19 cellular contexts compared by ENCODE assay signal in genomic region chr9:104386020-104386419, GRCh38.
"Had no signal": no experiment of that assay in that cellular context is flagged by ENCODE, and none has a peak within 500 bp of the region (broad histone marks: within the 10 kb centered on the region; RNA-seq: fewer than 3 reads in every experiment).

No MANE protein-coding gene starts in this region.

- H3K27me3 ChIP-seq: colonic mucosa, thyroid gland had no signal

- H3K27ac Mint-ChIP-seq: activated CD8-positive, alpha-beta T cell treated with anti-CD3 and anti-CD28 coated beads for 36 hours; activated naive CD4-positive, alpha-beta T cell treated with anti-CD3 and anti-CD28 coated beads, Interleukin-2, amount 50 U/mL, for 72 hours; brain; progenitor cell of endocrine pancreas; stimulated activated naive B cell treated with anti-CD40 and anti-IgM and Interleukin-4, amounts not matched to agents 10 μg/mL and 1 μg/mL and 100 μg/mL, for 72 hours had no signal

- H3K27me3 Mint-ChIP-seq: activated CD8-positive, alpha-beta T cell treated with anti-CD3 and anti-CD28 coated beads for 36 hours had no signal

- H3K4me3 ChIP-seq: colonic mucosa, skin epidermis, thyroid gland had no signal

- H3K27ac ChIP-seq: colonic mucosa, skin epidermis, thyroid gland had no signal

- H3K36me3 Mint-ChIP-seq: activated naive CD4-positive, alpha-beta T cell treated with anti-CD3 and anti-CD28 coated beads, Interleukin-2, amount 50 U/mL, for 72 hours; brain; stimulated activated naive B cell treated with anti-CD40 and anti-IgM and Interleukin-4, amounts not matched to agents 10 μg/mL and 1 μg/mL and 100 μg/mL, for 72 hours had no signal

- H3K9me3 Mint-ChIP-seq: activated CD8-positive, alpha-beta T cell treated with anti-CD3 and anti-CD28 coated beads for 36 hours; activated naive CD4-positive, alpha-beta T cell treated with anti-CD3 and anti-CD28 coated beads, Interleukin-2, amount 50 U/mL, for 72 hours; activated T-cell treated with anti-CD3 and anti-CD28 coated beads, Interleukin-2, amount 50 U/mL, for 4 hours; brain; nephron progenitor cell; stimulated activated naive B cell treated with anti-CD40 and anti-IgM and Interleukin-4, amounts not matched to agents 10 μg/mL and 1 μg/mL and 100 μg/mL, for 72 hours had no signal

- H3K4me1 ChIP-seq: colonic mucosa had no signal

- H3K9me3 ChIP-seq: colonic mucosa, thyroid gland had no signal

- ATAC-seq: activated CD8-positive, alpha-beta T cell treated with anti-CD3 and anti-CD28 coated beads for 36 hours; activated T-cell treated with anti-CD3 and anti-CD28 coated beads, Interleukin-2, amount 50 U/mL, for 4 hours; esophagus mucosa; right cardiac atrium had no signal

- H3K36me3 ChIP-seq: colonic mucosa, thyroid gland had no signal

- DNase-seq: activated CD8-positive, alpha-beta T cell treated with anti-CD3 and anti-CD28 coated beads for 36 hours; activated effector memory CD4-positive, alpha-beta T cell treated with Interleukin-2 at 50 U/mL for 16 hours; activated T-cell treated with anti-CD3 and anti-CD28 coated beads, Interleukin-2, amount 50 U/mL, for 4 hours; amygdala; central memory CD4-positive, alpha-beta T cell; colonic mucosa; nephron progenitor cell; occipital lobe; right cardiac atrium; stimulated activated CD4-positive, alpha-beta T cell treated with anti-CD3 and anti-CD28 coated beads, Interleukin-15, amount 100 ng/mL, for 24 hours; stimulated activated CD4-positive, alpha-beta T cell treated with anti-CD3 and anti-CD28 coated beads, Interleukin-4, amount 100 ng/mL, for 1 hour; stimulated activated naive B cell treated with anti-CD40 and anti-IgM and Interleukin-4, amounts not matched to agents 10 μg/mL and 1 μg/mL and 100 μg/mL, for 72 hours; T1000 had no signal

- H3K4me3 Mint-ChIP-seq: activated CD8-positive, alpha-beta T cell treated with anti-CD3 and anti-CD28 coated beads for 36 hours; activated T-cell treated with anti-CD3 and anti-CD28 coated beads, Interleukin-2, amount 50 U/mL, for 4 hours; nephron progenitor cell; stimulated activated naive B cell treated with anti-CD40 and anti-IgM and Interleukin-4, amounts not matched to agents 10 μg/mL and 1 μg/mL and 100 μg/mL, for 72 hours had no signal

- H3K4me1 Mint-ChIP-seq: stimulated activated naive B cell treated with anti-CD40 and anti-IgM and Interleukin-4, amounts not matched to agents 10 μg/mL and 1 μg/mL and 100 μg/mL, for 72 hours had no signal
